ENCODE assay signal across 12 cellular contexts in the genomic region with DNA sequence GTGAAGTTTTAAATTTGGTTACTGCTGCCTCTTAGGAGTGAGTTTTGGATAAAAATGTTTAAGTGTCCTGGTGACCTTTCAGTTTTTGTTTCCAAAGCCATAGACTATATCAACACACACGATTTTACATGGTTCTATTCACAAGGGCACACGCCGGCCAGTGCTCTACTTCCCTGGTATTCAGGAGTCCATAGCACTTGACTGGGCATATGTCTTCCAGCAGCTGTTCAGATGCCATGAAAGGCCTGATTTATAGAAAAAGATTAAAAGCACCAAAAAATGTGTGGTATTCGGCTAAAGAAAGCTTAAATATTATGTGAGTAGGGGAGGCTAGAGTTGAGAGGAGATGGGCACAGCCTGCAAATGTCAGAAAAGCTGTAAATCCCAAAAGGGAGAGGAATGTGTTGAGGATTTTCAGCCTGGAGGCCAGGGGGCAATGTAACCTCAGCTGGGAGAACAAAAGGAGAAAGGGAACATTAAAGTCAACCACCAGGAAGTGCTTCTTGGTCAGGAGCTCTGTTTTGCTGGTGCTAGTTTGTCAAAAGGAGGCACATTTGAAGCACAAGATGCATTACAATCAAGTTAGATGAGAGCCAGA.
DNase-seq lines count a peak whose midpoint lies in the region; ATAC-seq and TF ChIP-seq lines count a peak whose summit lies in the region.
"Had no signal": no experiment of that assay in that cellular context is flagged by ENCODE, and none has a peak within 500 bp of the region (broad histone marks: within the 10 kb centered on the region; RNA-seq: fewer than 3 reads in every experiment).

No MANE protein-coding gene starts in this region.

- peak; percentile 23 for DNase-seq in GM04504 (ENCODE audit: low read depth)
- peak; percentile 87 to 93 for DNase-seq in SJCRH30
- DNase-seq in fibroblast of pulmonary artery (ENCODE audit: low read depth), result peak; percentile 71
- DNase-seq in retinal pigment epithelial cell (ENCODE audit: low read depth), result peak; percentile 87
- no peak for DNase-seq in stimulated activated CD4-positive, alpha-beta T cell treated with anti-CD3 and anti-CD28 coated beads, Interleukin-4, amount 100 ng/mL, for 24 hours
- no peak for DNase-seq in GM13976 (ENCODE audit: low spot score)
- DNase-seq in activated naive CD4-positive, alpha-beta T cell treated with Interleukin-2 at 50 U/mL for 16 hours, result no peak
- DNase-seq: effector CD8-positive, alpha-beta T cell; NCI-H2171; occipital lobe had no signal

- in situ Hi-C loops in GM13976 (cut with MboI; ENCODE audit: low sequenced_read_pairs, unreplicated experiment), result no loop called here

- no peaks in the 10 kb centered on the region for H3K27me3 ChIP-seq in SJCRH30

- peaks cover 7% of the 10 kb centered on the region for H3K36me3 ChIP-seq in SJCRH30

- ATAC-seq in GM19324 (IDR thresholded peaks at IDR 0.05; ENCODE audit: low FRiP score, unreplicated experiment), result no peak
- ATAC-seq: activated CD4-positive, CD25-positive, alpha-beta regulatory T cell treated with anti-CD3 and anti-CD28 coated beads, Interleukin-2, amount 50 U/mL, for 24 hours had no signal

- H3K27ac ChIP-seq in SJCRH30, result peak overlapping the region; percentile 85

- peak; percentile 47 for TF ChIP-seq CTCF in fibroblast of pulmonary artery (IDR thresholded peaks at IDR 0.05; ENCODE audit: low read length, missing control alignments)
- peak; percentile 56 for TF ChIP-seq CTCF in retinal pigment epithelial cell (conservative IDR thresholded peaks at IDR 0.05; ENCODE audit: low read depth, low read length)
- TF ChIP-seq CTCF in GM13976 (IDR thresholded peaks at IDR 0.05; ENCODE audit: borderline replicate concordance, control extremely low read depth, extremely low read depth, insufficient read depth, missing control alignments), result no peak

- H3K4me3 ChIP-seq in SJCRH30 (no peak overlapping the region), fibroblast of pulmonary artery (replicated peaks; ENCODE audit: low read depth, low read length) (no peak overlapping the region), retinal pigment epithelial cell (ENCODE audit: low read length) (no peak overlapping the region)

- peaks cover 43% of the 10 kb centered on the region for H3K4me1 ChIP-seq in SJCRH30

- H3K9me3 ChIP-seq in SJCRH30 (replicated peaks), result peaks cover 3% of the 10 kb centered on the region; the same call in 1 of the 2 replicates

Comparison
In these comparisons a context has a peak if more than half of its experiments do, and no peak if none do; other contexts are left out.
1. DNase-seq: peak in GM04504 (single experiment), SJCRH30 (2 of 2), fibroblast of pulmonary artery (single experiment) and retinal pigment epithelial cell (single experiment); none in stimulated activated CD4-positive, alpha-beta T cell treated with anti-CD3 and anti-CD28 coated beads, Interleukin-4, amount 100 ng/mL, for 24 hours (single experiment), GM13976 (single experiment) and activated naive CD4-positive, alpha-beta T cell treated with Interleukin-2 at 50 U/mL for 16 hours (single experiment).